Comparison of ENCODE assay signal across 8 cellular contexts in genomic region chr14:21557084-21557901, GRCh38. TPM values are rescaled to one million over a fixed set of nuclear protein-coding genes. Genes with fewer than 3 reads are reported as not detected.
A peak's percentile ranks its signal among the peaks of the same experiment; 100 is the strongest.
DNase-seq lines count a peak whose midpoint lies in the region; ATAC-seq and TF ChIP-seq lines count a peak whose summit lies in the region.

No MANE protein-coding gene starts in this region.

- H3K9me3 ChIP-seq in prostate gland, result no peaks in the 10 kb centered on the region
- no peaks in the 10 kb centered on the region for H3K9me3 ChIP-seq in upper lobe of right lung

- ATAC-seq in left ventricle myocardium superior (peak; percentile 83), upper lobe of right lung (peak; percentile 91)

- TF ChIP-seq CTCF in prostate gland (IDR thresholded peaks at IDR 0.05) (peak; percentile 72 to 90 (median 78)), upper lobe of right lung (IDR thresholded peaks at IDR 0.05) (peak; percentile 74)

- no peak for TF ChIP-seq POLR2A in prostate gland (IDR thresholded peaks at IDR 0.05)

- H3K27ac ChIP-seq in prostate gland (peak overlapping the region; percentile 66 to 69), upper lobe of right lung (peak overlapping the region; percentile 86)

- DNase-seq in NK-92 treated with Interleukin-12 subunit alpha and Interleukin-12 subunit beta, amount 100 ng/mL, for 24 hours (lab: John Stamatoyannopoulos, UW), result peak; percentile 31
- no peak for DNase-seq in NK-92 (lab: John Stamatoyannopoulos, UW; ENCODE audit: unreplicated experiment)
- peak; percentile 67 for DNase-seq in NCI-H1436 treated with DMSO at 0.1 percent for 48 hours (lab: John Stamatoyannopoulos, UW)
- DNase-seq in T-helper 1 cell, result peak; percentile 26 to 79 (median 69)
- peak in 54 of 58 donors; percentile 4 to 87 (median 62) for DNase-seq in anterior cingulate cortex (lab: John Stamatoyannopoulos, UW)
- DNase-seq in left ventricle myocardium superior, result peak; percentile 55
- DNase-seq in prostate gland (ENCODE audit: low spot score), result peak; percentile 89
- DNase-seq in upper lobe of right lung, result peak; percentile 72

- H3K36me3 ChIP-seq in prostate gland (no peaks in the 10 kb centered on the region), upper lobe of right lung (no peaks in the 10 kb centered on the region)

- H3K27me3 ChIP-seq in prostate gland (replicated peaks; ENCODE audit: insufficient read depth) (no peaks in the 10 kb centered on the region), upper lobe of right lung (no peaks in the 10 kb centered on the region)

- H3K4me1 ChIP-seq in prostate gland (replicated peaks) (no peaks in the 10 kb centered on the region), upper lobe of right lung (peaks cover 5% of the 10 kb centered on the region)

- intact Hi-C loops in left ventricle myocardium superior (cut with micrococcal nuclease), result no loop called here
- intact Hi-C loops in prostate gland (cut with DNase I), result loop anchor here (5.0 kb wide), 2 partner anchors 60 to 100 kb away; partner anchors contain the start of gene CHD8
- intact Hi-C loops in upper lobe of right lung (cut with DNase I), result no loop called here

- WGBS in prostate gland, result 7% methylated on average over 11 of the region's 11 CpGs

- H3K4me3 ChIP-seq in prostate gland (peak overlapping the region; percentile 14 to 23), upper lobe of right lung (peak overlapping the region; percentile 35)

RNA-seq across cellular contexts. Expression of gene OR10G3, which starts 22.6 kb away (rescaled TPM):
- total RNA-seq in left ventricle myocardium superior (not detected), prostate gland (not detected), upper lobe of right lung (not detected)

RNA-seq across cellular contexts. Expression of gene SALL2, which starts 31.1 kb away (rescaled TPM):
- total RNA-seq in left ventricle myocardium superior (4.2 TPM), prostate gland (10 to 100 TPM in 1 of 2 donors, 1 to 10 TPM in 1; 8.1 to 10.2 TPM), upper lobe of right lung (8.1 TPM)

RNA-seq across cellular contexts. Expression of gene METTL3, which starts 46.2 kb away (rescaled TPM):
- total RNA-seq in left ventricle myocardium superior (27.3 TPM), prostate gland (10 to 100 TPM; 48.3 to 71.5 TPM), upper lobe of right lung (48.6 TPM)
